In genomic region chr3:194073926-194074325, GRCh38 we compare ENCODE assay signal across 14 cellular contexts.
DNase-seq lines count a peak whose midpoint lies in the region; ATAC-seq and TF ChIP-seq lines count a peak whose summit lies in the region.
"Had no signal": no experiment of that assay in that cellular context is flagged by ENCODE, and none has a peak within 500 bp of the region (broad histone marks: within the 10 kb centered on the region; RNA-seq: fewer than 3 reads in every experiment).

No MANE protein-coding gene starts in this region.

- H3F3A ChIP-seq in DOHH2 (ENCODE audit: control insufficient read depth, insufficient read depth), result peaks cover 2% of the 10 kb centered on the region; the same call in 1 of the 2 replicates

- H3K4me1 ChIP-seq in DOHH2 (ENCODE audit: control insufficient read depth, low read length) (peaks cover 46% of the 10 kb centered on the region), OCI-LY7 (ENCODE audit: insufficient read depth, low read length, poor library complexity, severe bottlenecking) (peaks cover 71% of the 10 kb centered on the region), thyroid gland (peaks cover 12 to 19% of the 10 kb centered on the region in 2 donors)

- 95 to 97% methylated on average over 1 of the region's 1 CpG for WGBS in thyroid gland, 2 donors

- H3K9me2 ChIP-seq in DOHH2 (replicated peaks; ENCODE audit: control insufficient read depth, low read length) (no peaks in the 10 kb centered on the region), OCI-LY7 (ENCODE audit: insufficient read depth, low read length) (no peaks in the 10 kb centered on the region)

- H3K79me2 ChIP-seq in DOHH2 (ENCODE audit: control insufficient read depth, low read length) (no peaks in the 10 kb centered on the region), OCI-LY7 (ENCODE audit: insufficient read depth, low read depth, low read length) (no peaks in the 10 kb centered on the region)

- H3K9me3 ChIP-seq in DOHH2 (ENCODE audit: control insufficient read depth, insufficient read depth, low read length) (no peaks in the 10 kb centered on the region), OCI-LY7 (ENCODE audit: low read length) (no peaks in the 10 kb centered on the region), thyroid gland (no peaks in the 10 kb centered on the region)
- H3K9me3 ChIP-seq: HAP-1 had no signal

- H3K36me3 ChIP-seq in DOHH2 (ENCODE audit: control insufficient read depth, low read length) (no peaks in the 10 kb centered on the region), OCI-LY7 (ENCODE audit: insufficient read depth, low read length) (no peaks in the 10 kb centered on the region), thyroid gland (no peaks in the 10 kb centered on the region)
- H3K36me3 ChIP-seq: HAP-1 had no signal

- BruUV-seq in OCI-LY7 (replicated peaks; lab: Mats Ljungman, UMichigan), result no TSS peak

- no peak for TF ChIP-seq CTCF in DOHH2 (IDR thresholded peaks at IDR 0.05; ENCODE audit: low read depth, low read length, poor library complexity, severe bottlenecking)
- TF ChIP-seq CTCF in OCI-LY7 (conservative IDR thresholded peaks at IDR 0.05; ENCODE audit: low read length), result no peak
- no peak for TF ChIP-seq CTCF in thyroid gland (IDR thresholded peaks at IDR 0.05)

- H3K4me3 ChIP-seq in DOHH2 (ENCODE audit: low read length) (no peak overlapping the region), OCI-LY7 (ENCODE audit: low read depth, low read length, poor library complexity, severe bottlenecking) (no peak overlapping the region), thyroid gland (replicated peaks in 1 of 3) (no peak overlapping the region)
- H3K4me3 ChIP-seq: HAP-1 had no signal

- no peak for ATAC-seq in left lobe of liver
- no peak for ATAC-seq in HG02610 (IDR thresholded peaks at IDR 0.05; ENCODE audit: unreplicated experiment)

- CTCF ChIA-PET in OCI-LY7 (lab: Charles Lee; ENCODE audit: unreplicated experiment), result interaction anchor here (2.1 to 2.3 kb wide), 2 partner anchors 10 to 27 kb away, joined by 12 to 16 read pairs; no protein-coding TSS in a partner anchor

- POLR2A ChIA-PET in OCI-LY7 (lab: Charles Lee), result interaction anchor here (0.6 to 4.3 kb wide), 10 partner anchors 10 to 102 kb away, joined by 3 to 45 read pairs (median 10); partner anchors contain the start of gene HES1

- no peak for TF ChIP-seq POLR2A in thyroid gland (IDR thresholded peaks at IDR 0.05)

- no peaks in the 10 kb centered on the region for H4K20me1 ChIP-seq in DOHH2 (ENCODE audit: control insufficient read depth, insufficient read depth, low read depth, low read length)
- H4K20me1 ChIP-seq in OCI-LY7 (ENCODE audit: insufficient read depth, low read length), result no peaks in the 10 kb centered on the region

- intact Hi-C loops in OCI-LY7 (cut with micrococcal nuclease; ENCODE audit: unreplicated experiment), result no loop called here
- intact Hi-C loops in thyroid gland (cut with DNase I), result no loop called here

- peak overlapping the region; percentile 87; the same call in 1 of the 2 replicates for H2AFZ ChIP-seq in OCI-LY7 (ENCODE audit: low read length)

- peaks cover 15% of the 10 kb centered on the region for H3K27me3 ChIP-seq in DOHH2 (ENCODE audit: control insufficient read depth, low read length)
- H3K27me3 ChIP-seq in thyroid gland, result no peaks in the 10 kb centered on the region

- peak overlapping the region; percentile 36; the same call in 1 of the 2 replicates for H3K4me2 ChIP-seq in DOHH2 (ENCODE audit: low read length)
- peak overlapping the region; percentile 52 for H3K4me2 ChIP-seq in OCI-LY7 (ENCODE audit: low read length)

- H3K27ac ChIP-seq in DOHH2 (ENCODE audit: low read depth, low read length) (0 out of 2 replicates have a peak overlapping the region, but pooled peaks have one; percentile 9), OCI-LY7 (ENCODE audit: low read depth, low read length, poor library complexity, severe bottlenecking) (peak overlapping the region; percentile 34), thyroid gland (no peak overlapping the region)

- no peak for DNase-seq in OCI-LY7 (ENCODE audit: low spot score)
- DNase-seq in left lobe of liver (ENCODE audit: low spot score), result peak; percentile 8
- DNase-seq in activated CD4-positive, alpha-beta T cell treated with anti-CD3 and anti-CD28 coated beads for 48 hours, result no peak
- DNase-seq in thyroid gland, result no peak
- DNase-seq: C1 segment of cervical spinal cord; Calu3; CD4-positive, alpha-beta memory T cell; COR-L47; DMS53; DMS79 treated with DMSO at 0.1 percent for 48 hours; GOT3 had no signal

Comparison
In these comparisons a context has a peak if more than half of its experiments do, and no peak if none do; other contexts are left out.
1. H3K27ac ChIP-seq: peak in DOHH2 (single experiment) and OCI-LY7 (single experiment); none in thyroid gland (0 of 3).